In the genomic region with DNA sequence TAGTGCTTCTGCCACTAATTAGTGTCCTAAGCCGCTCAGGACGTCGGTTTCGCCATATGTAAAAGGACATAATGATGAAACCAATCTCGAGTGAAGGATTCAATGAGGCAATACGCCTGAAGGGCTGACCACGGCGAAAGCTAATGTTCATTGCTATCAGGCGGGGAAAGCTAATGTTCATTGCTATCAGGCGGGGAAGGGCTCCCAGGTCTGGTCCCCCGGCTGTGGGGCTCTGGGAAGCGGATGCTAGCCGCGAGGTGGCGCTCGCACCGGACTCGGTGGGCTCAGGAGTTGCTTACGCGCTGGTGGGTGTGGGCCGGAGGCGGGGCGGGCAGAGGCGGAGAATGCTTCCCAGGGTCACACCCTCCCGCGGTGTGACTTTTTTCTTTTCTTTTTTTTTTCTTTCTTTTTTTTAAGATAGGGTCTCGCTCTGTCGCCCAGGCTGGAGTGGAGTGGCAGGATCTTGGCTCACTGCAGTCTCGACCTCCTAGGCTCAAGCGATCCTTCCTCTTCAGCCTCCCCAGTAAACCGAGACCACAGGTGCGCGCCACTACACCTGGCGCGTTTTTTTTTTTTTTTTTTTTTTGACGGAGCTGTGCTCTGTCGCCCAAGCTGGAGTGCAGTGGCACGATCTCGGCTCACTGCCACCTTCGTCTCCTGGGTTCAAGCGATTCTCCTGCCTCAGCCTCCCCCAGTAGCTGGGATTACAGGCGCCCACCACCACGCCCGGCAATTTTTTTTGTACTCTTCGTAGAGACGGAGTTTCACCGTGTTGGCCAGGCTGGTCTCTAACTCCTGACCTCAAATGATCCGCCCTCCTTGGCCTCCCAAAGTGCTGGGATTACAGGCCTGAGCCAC, we compare ENCODE assay signal across 1 cellular context.
TF ChIP-seq lines count a peak whose summit lies in the region.

No MANE protein-coding gene starts in this region.

TF ChIP-seq in K562, 482 proteins besides CTCF, POLR2A, EP300 and RAD21 (continued from another document and continues in another):
- TF ChIP-seq ZNF780A (CRISPR knock-in tag; IDR thresholded peaks at IDR 0.05) (no peak), NCOA2 (IDR thresholded peaks at IDR 0.05; ENCODE audit: partially characterized antibody in 2 of 2) (no peak), TRIM24 (IDR thresholded peaks at IDR 0.05) (no peak), DPF2 (IDR thresholded peaks at IDR 0.05) (peak; percentile 38; the same call in 1 of the 2 replicates), ZNF133 (CRISPR knock-in tag; IDR thresholded peaks at IDR 0.05) (no peak), FUS (optimal IDR thresholded peaks at IDR 0.05; ENCODE audit: low read depth, low read length) (no peak), MLLT1 (IDR thresholded peaks at IDR 0.05) (peak in 1 of 2 experiments; percentile 13; a peak in 1 of 4 replicates), HDAC3 (IDR thresholded peaks at IDR 0.05; ENCODE audit: borderline replicate concordance, partially characterized antibody) (no peak), MTA2 (IDR thresholded peaks at IDR 0.05; ENCODE audit: low read depth) (peak; percentile 12; the same call in 1 of the 2 replicates), TAL1 (IDR thresholded peaks at IDR 0.05) (peak; percentile 23; the same call in 1 of the 2 replicates), ESRRB (CRISPR knock-in tag; IDR thresholded peaks at IDR 0.05; ENCODE audit: borderline replicate concordance) (no peak), CTBP1 (IDR thresholded peaks at IDR 0.05; ENCODE audit: borderline replicate concordance) (peak; percentile 76; the same call in 1 of the 2 replicates), FOXJ2 (tag; IDR thresholded peaks at IDR 0.05) (no peak), ARID2 (IDR thresholded peaks at IDR 0.05) (0 out of 2 replicates have a peak, but pooled peaks have one; percentile 31), PTRF (tag; IDR thresholded peaks at IDR 0.05) (no peak), NR4A1 (CRISPR knock-in tag; IDR thresholded peaks at IDR 0.05) (no peak), NR4A1 (tag; IDR thresholded peaks at IDR 0.05) (peak; percentile 63), CEBPB (tag; IDR thresholded peaks at IDR 0.05) (peak; percentile 82), TARDBP (IDR thresholded peaks at IDR 0.05) (no peak), MYC (IDR thresholded peaks at IDR 0.05; ENCODE audit: low read depth, low read length) (peak; percentile 48; the same call in 1 of the 2 replicates), MYC (CRISPR knock-in tag; IDR thresholded peaks at IDR 0.05; ENCODE audit: borderline replicate concordance, low read depth) (no peak), TCF7 (IDR thresholded peaks at IDR 0.05; ENCODE audit: borderline replicate concordance) (no peak), ARID1B (IDR thresholded peaks at IDR 0.05) (no peak), RB1 (IDR thresholded peaks at IDR 0.05; ENCODE audit: low read depth) (peak; percentile 90), OTX1 (CRISPR knock-in tag; IDR thresholded peaks at IDR 0.05) (no peak), ELF4 (CRISPR knock-in tag; IDR thresholded peaks at IDR 0.05) (no peak), NBN (IDR thresholded peaks at IDR 0.05; ENCODE audit: low read depth) (no peak), CC2D1A (IDR thresholded peaks at IDR 0.05) (0 out of 2 replicates have a peak, but pooled peaks have one; percentile 23), ZNF551 (CRISPR knock-in tag; IDR thresholded peaks at IDR 0.05) (no peak), POLR2G (IDR thresholded peaks at IDR 0.05; ENCODE audit: low read depth, low read length) (peak; percentile 49; the same call in 1 of the 2 replicates), SMARCB1 (IDR thresholded peaks at IDR 0.05; ENCODE audit: insufficient read length, low read depth) (no peak), SP1 (CRISPR knock-in tag; IDR thresholded peaks at IDR 0.05) (peak; percentile 84), TCFL5 (CRISPR knock-in tag; conservative IDR thresholded peaks at IDR 0.05) (no peak), CBX8 (IDR thresholded peaks at IDR 0.05; ENCODE audit: borderline replicate concordance, extremely low read depth, low read depth, low read length, poor library complexity, severe bottlenecking) (no peak), ZNF263 (CRISPR knock-in tag; IDR thresholded peaks at IDR 0.05; ENCODE audit: borderline replicate concordance) (peak; percentile 73; the same call in 1 of the 2 replicates), HBP1 (CRISPR knock-in tag; IDR thresholded peaks at IDR 0.05) (no peak), DDX20 (tag; IDR thresholded peaks at IDR 0.05; ENCODE audit: low read depth) (no peak), ZNF696 (CRISPR knock-in tag; conservative IDR thresholded peaks at IDR 0.05) (no peak), FOXA1 (IDR thresholded peaks at IDR 0.05; ENCODE audit: borderline replicate concordance) (no peak), ARNT (IDR thresholded peaks at IDR 0.05) (no peak; a peak in 1 of 4 replicates), FOS (IDR thresholded peaks at IDR 0.05; ENCODE audit: extremely low read depth, insufficient read length) (no peak), TEAD1 (CRISPR knock-in tag; IDR thresholded peaks at IDR 0.05) (peak in 1 of 2 experiments; percentile 72; a peak in 1 of 4 replicates), ETV5 (CRISPR knock-in tag; IDR thresholded peaks at IDR 0.05; ENCODE audit: low read depth) (peak; percentile 70; the same call in 1 of the 2 replicates), PHF21A (IDR thresholded peaks at IDR 0.05; ENCODE audit: borderline replicate concordance, low read depth) (no peak), ZNF143 (CRISPR knock-in tag; IDR thresholded peaks at IDR 0.05) (no peak), KLF6 (CRISPR knock-in tag; IDR thresholded peaks at IDR 0.05; ENCODE audit: borderline replicate concordance) (no peak), TAF7 (tag; IDR thresholded peaks at IDR 0.05) (no peak)
- TF ChIP-seq, protein P1, sequence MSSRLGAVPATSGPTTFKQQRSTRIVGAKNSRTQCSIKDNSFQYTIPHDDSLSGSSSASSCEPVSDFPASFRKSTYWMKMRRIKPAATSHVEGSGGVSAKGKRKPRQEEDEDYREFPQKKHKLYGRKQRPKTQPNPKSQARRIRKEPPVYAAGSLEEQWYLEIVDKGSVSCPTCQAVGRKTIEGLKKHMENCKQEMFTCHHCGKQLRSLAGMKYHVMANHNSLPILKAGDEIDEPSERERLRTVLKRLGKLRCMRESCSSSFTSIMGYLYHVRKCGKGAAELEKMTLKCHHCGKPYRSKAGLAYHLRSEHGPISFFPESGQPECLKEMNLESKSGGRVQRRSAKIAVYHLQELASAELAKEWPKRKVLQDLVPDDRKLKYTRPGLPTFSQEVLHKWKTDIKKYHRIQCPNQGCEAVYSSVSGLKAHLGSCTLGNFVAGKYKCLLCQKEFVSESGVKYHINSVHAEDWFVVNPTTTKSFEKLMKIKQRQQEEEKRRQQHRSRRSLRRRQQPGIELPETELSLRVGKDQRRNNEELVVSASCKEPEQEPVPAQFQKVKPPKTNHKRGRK (tag; IDR thresholded peaks at IDR 0.05), result no peak
- TF ChIP-seq, protein P2, sequence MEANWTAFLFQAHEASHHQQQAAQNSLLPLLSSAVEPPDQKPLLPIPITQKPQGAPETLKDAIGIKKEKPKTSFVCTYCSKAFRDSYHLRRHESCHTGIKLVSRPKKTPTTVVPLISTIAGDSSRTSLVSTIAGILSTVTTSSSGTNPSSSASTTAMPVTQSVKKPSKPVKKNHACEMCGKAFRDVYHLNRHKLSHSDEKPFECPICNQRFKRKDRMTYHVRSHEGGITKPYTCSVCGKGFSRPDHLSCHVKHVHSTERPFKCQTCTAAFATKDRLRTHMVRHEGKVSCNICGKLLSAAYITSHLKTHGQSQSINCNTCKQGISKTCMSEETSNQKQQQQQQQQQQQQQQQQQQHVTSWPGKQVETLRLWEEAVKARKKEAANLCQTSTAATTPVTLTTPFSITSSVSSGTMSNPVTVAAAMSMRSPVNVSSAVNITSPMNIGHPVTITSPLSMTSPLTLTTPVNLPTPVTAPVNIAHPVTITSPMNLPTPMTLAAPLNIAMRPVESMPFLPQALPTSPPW (CRISPR knock-in tag; IDR thresholded peaks at IDR 0.05), result peak; percentile 83
- TF ChIP-seq, protein P3, sequence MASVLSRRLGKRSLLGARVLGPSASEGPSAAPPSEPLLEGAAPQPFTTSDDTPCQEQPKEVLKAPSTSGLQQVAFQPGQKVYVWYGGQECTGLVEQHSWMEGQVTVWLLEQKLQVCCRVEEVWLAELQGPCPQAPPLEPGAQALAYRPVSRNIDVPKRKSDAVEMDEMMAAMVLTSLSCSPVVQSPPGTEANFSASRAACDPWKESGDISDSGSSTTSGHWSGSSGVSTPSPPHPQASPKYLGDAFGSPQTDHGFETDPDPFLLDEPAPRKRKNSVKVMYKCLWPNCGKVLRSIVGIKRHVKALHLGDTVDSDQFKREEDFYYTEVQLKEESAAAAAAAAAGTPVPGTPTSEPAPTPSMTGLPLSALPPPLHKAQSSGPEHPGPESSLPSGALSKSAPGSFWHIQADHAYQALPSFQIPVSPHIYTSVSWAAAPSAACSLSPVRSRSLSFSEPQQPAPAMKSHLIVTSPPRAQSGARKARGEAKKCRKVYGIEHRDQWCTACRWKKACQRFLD (CRISPR knock-in tag; IDR thresholded peaks at IDR 0.05), result no peak
- TF ChIP-seq, protein P4, sequence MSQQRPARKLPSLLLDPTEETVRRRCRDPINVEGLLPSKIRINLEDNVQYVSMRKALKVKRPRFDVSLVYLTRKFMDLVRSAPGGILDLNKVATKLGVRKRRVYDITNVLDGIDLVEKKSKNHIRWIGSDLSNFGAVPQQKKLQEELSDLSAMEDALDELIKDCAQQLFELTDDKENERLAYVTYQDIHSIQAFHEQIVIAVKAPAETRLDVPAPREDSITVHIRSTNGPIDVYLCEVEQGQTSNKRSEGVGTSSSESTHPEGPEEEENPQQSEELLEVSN (IDR thresholded peaks at IDR 0.05; ENCODE audit: borderline replicate concordance in 1 of 2, extremely low read depth in 1 of 2, insufficient read depth in 1 of 2, insufficient read length in 1 of 2, low read depth in 1 of 2, low read length in 1 of 2, poor library complexity in 1 of 2, severe bottlenecking in 1 of 2), result peak in 1 of 2 experiments; percentile 28
- TF ChIP-seq, protein P5, sequence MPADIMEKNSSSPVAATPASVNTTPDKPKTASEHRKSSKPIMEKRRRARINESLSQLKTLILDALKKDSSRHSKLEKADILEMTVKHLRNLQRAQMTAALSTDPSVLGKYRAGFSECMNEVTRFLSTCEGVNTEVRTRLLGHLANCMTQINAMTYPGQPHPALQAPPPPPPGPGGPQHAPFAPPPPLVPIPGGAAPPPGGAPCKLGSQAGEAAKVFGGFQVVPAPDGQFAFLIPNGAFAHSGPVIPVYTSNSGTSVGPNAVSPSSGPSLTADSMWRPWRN (IDR thresholded peaks at IDR 0.05; ENCODE audit: low read depth), result no peak
- TF ChIP-seq, protein P6, sequence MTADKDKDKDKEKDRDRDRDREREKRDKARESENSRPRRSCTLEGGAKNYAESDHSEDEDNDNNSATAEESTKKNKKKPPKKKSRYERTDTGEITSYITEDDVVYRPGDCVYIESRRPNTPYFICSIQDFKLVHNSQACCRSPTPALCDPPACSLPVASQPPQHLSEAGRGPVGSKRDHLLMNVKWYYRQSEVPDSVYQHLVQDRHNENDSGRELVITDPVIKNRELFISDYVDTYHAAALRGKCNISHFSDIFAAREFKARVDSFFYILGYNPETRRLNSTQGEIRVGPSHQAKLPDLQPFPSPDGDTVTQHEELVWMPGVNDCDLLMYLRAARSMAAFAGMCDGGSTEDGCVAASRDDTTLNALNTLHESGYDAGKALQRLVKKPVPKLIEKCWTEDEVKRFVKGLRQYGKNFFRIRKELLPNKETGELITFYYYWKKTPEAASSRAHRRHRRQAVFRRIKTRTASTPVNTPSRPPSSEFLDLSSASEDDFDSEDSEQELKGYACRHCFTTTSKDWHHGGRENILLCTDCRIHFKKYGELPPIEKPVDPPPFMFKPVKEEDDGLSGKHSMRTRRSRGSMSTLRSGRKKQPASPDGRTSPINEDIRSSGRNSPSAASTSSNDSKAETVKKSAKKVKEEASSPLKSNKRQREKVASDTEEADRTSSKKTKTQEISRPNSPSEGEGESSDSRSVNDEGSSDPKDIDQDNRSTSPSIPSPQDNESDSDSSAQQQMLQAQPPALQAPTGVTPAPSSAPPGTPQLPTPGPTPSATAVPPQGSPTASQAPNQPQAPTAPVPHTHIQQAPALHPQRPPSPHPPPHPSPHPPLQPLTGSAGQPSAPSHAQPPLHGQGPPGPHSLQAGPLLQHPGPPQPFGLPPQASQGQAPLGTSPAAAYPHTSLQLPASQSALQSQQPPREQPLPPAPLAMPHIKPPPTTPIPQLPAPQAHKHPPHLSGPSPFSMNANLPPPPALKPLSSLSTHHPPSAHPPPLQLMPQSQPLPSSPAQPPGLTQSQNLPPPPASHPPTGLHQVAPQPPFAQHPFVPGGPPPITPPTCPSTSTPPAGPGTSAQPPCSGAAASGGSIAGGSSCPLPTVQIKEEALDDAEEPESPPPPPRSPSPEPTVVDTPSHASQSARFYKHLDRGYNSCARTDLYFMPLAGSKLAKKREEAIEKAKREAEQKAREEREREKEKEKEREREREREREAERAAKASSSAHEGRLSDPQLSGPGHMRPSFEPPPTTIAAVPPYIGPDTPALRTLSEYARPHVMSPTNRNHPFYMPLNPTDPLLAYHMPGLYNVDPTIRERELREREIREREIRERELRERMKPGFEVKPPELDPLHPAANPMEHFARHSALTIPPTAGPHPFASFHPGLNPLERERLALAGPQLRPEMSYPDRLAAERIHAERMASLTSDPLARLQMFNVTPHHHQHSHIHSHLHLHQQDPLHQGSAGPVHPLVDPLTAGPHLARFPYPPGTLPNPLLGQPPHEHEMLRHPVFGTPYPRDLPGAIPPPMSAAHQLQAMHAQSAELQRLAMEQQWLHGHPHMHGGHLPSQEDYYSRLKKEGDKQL (CRISPR knock-in tag; IDR thresholded peaks at IDR 0.05; ENCODE audit: borderline replicate concordance), result no peak
